Comparison of ENCODE assay signal across 9 cellular contexts in the genomic region with DNA sequence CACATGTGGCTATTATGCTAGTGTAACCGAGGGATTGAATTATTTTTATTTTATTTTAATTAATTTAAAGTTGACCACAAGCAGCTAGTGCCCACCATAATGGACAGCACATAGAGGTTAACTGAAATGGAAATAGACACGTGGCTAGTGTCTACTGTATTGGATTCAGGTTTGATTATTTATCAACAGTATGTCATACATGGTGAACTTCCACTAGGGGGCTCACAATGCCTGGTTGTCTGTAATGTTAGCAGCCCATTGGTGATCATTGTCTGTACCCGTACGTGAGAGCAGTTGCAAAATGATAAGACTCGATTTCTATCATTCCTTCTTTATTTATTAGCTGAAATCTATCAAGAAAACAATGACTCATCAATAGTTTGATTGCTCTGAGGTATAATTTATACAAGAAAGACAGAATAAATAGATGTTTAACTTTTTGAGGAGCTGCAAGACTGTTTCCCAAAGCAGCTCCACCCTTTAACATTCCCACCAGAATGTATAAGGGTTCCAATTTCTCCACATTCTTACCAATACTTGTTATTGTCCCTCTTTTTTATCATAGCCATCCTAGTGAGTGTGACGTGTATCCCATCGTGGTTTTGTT.
DNase-seq lines count a peak whose midpoint lies in the region; ATAC-seq and TF ChIP-seq lines count a peak whose summit lies in the region.
"Had no signal": no experiment of that assay in that cellular context is flagged by ENCODE, and none has a peak within 500 bp of the region (broad histone marks: within the 10 kb centered on the region; RNA-seq: fewer than 3 reads in every experiment).

No MANE protein-coding gene starts in this region.

- H3K4me1 Mint-ChIP-seq in activated CD8-positive, alpha-beta memory T cell treated with anti-CD3 and anti-CD28 coated beads, Interleukin-2, amount 10 ng/mL, durations not matched to agents 7 days and 5 days, result peaks cover 2% of the 10 kb centered on the region

- no peaks in the 10 kb centered on the region for H3K9me2 ChIP-seq in hepatocyte (replicated peaks; ENCODE audit: insufficient read depth)

- no peaks in the 10 kb centered on the region for H3K9me3 Mint-ChIP-seq in activated CD8-positive, alpha-beta memory T cell treated with anti-CD3 and anti-CD28 coated beads, Interleukin-2, amount 10 ng/mL, durations not matched to agents 7 days and 5 days (ENCODE audit: low read depth)

- no peak overlapping the region for H3K27ac ChIP-seq in hepatocyte
- no peak overlapping the region for H3K27ac ChIP-seq in smooth muscle cell (ENCODE audit: low read depth)
- H3K27ac ChIP-seq: skin epidermis had no signal

- in situ Hi-C loops in astrocyte of the cerebellum (cut with HindIII; ENCODE audit: low sequenced_read_pairs), result no loop called here

- peak; percentile 66 for DNase-seq in activated CD8-positive, alpha-beta memory T cell treated with anti-CD3 and anti-CD28 coated beads, Interleukin-2, amount 10 ng/mL, durations not matched to agents 7 days and 5 days
- DNase-seq in activated CD8-positive, alpha-beta memory T cell treated with anti-CD3 and anti-CD28 coated beads for 24 hours, result no peak
- DNase-seq in H7, result peak; percentile 71
- DNase-seq in MG63, result peak; percentile 47
- peak; percentile 86 for DNase-seq in SIG-M5 treated with dmso at 0.1 percent for 504 hours (lab: John Stamatoyannopoulos, UW; ENCODE audit: unreplicated experiment)
- peak; percentile 66 for DNase-seq in astrocyte of the cerebellum (ENCODE audit: low read depth)
- peak; percentile 79 for DNase-seq in hepatocyte (ENCODE audit: low spot score)
- DNase-seq in smooth muscle cell (lab: John Stamatoyannopoulos, UW; ENCODE audit: unreplicated experiment), result no peak

- H3K27ac Mint-ChIP-seq in activated CD8-positive, alpha-beta memory T cell treated with anti-CD3 and anti-CD28 coated beads, Interleukin-2, amount 10 ng/mL, durations not matched to agents 7 days and 5 days, result no peak overlapping the region

- H2AFZ ChIP-seq in hepatocyte, result no peak overlapping the region
- no peak overlapping the region for H2AFZ ChIP-seq in smooth muscle cell (ENCODE audit: low read depth)

- H3K9ac ChIP-seq in smooth muscle cell (ENCODE audit: low read depth), result no peak overlapping the region

- CTCF ChIA-PET in activated CD8-positive, alpha-beta memory T cell treated with anti-CD3 and anti-CD28 coated beads, Interleukin-2, amount 10 ng/mL, durations not matched to agents 7 days and 5 days (lab: Charles Lee), result interaction anchor here (0.6 to 2.4 kb wide), 13 partner anchors 9 to 548 kb away, joined by 3 to 16 read pairs (median 4); no protein-coding TSS in a partner anchor

- H3K36me3 ChIP-seq in H7 (replicated peaks; ENCODE audit: control insufficient read depth, insufficient read depth, low read length), result no peaks in the 10 kb centered on the region
- no peaks in the 10 kb centered on the region for H3K36me3 ChIP-seq in MG63
- no peaks in the 10 kb centered on the region for H3K36me3 ChIP-seq in hepatocyte (replicated peaks; ENCODE audit: insufficient read depth, low read depth)
- no peaks in the 10 kb centered on the region for H3K36me3 ChIP-seq in smooth muscle cell (ENCODE audit: low read depth)

- no peaks in the 10 kb centered on the region for H4K20me1 ChIP-seq in hepatocyte (ENCODE audit: insufficient read depth, poor library complexity, severe bottlenecking)
- no peaks in the 10 kb centered on the region for H4K20me1 ChIP-seq in smooth muscle cell (ENCODE audit: low read depth)

- WGBS in hepatocyte (ENCODE audit: low lambda C conversion rate, missing lambda C conversion rate), result 23% methylated on average over 7 of the region's 7 CpGs
- WGBS in smooth muscle cell (ENCODE audit: low lambda C conversion rate), result 21% methylated on average over 7 of the region's 7 CpGs

- no peak overlapping the region for H3K4me3 Mint-ChIP-seq in activated CD8-positive, alpha-beta memory T cell treated with anti-CD3 and anti-CD28 coated beads, Interleukin-2, amount 10 ng/mL, durations not matched to agents 7 days and 5 days

- H3K4me2 ChIP-seq in hepatocyte (peak overlapping the region; percentile 33), smooth muscle cell (peak overlapping the region; percentile 54)

- TF ChIP-seq CTCF in astrocyte of the cerebellum (IDR thresholded peaks at IDR 0.05; ENCODE audit: low read depth, low read length, missing control alignments), result peak; percentile 80
- TF ChIP-seq CTCF in hepatocyte (IDR thresholded peaks at IDR 0.05; ENCODE audit: poor library complexity), result peak; percentile 76
- peak; percentile 75 for TF ChIP-seq CTCF in smooth muscle cell (IDR thresholded peaks at IDR 0.05; ENCODE audit: borderline replicate concordance, insufficient read depth, poor library complexity, severe bottlenecking)

- H3K27me3 ChIP-seq in H7 (ENCODE audit: control insufficient read depth, insufficient read depth, low read length) (no peaks in the 10 kb centered on the region), MG63 (no peaks in the 10 kb centered on the region; the same call in 1 of the 2 replicates), hepatocyte (peaks cover 11% of the 10 kb centered on the region), smooth muscle cell (ENCODE audit: low read depth) (peaks cover 23% of the 10 kb centered on the region)

- H3K36me3 Mint-ChIP-seq in activated CD8-positive, alpha-beta memory T cell treated with anti-CD3 and anti-CD28 coated beads, Interleukin-2, amount 10 ng/mL, durations not matched to agents 7 days and 5 days, result no peaks in the 10 kb centered on the region

- H3K9me3 ChIP-seq in MG63 (no peaks in the 10 kb centered on the region), hepatocyte (ENCODE audit: low read depth) (no peaks in the 10 kb centered on the region), smooth muscle cell (replicated peaks; ENCODE audit: low read depth) (no peaks in the 10 kb centered on the region)

- H3K79me2 ChIP-seq in hepatocyte, result no peaks in the 10 kb centered on the region
- H3K79me2 ChIP-seq in smooth muscle cell (ENCODE audit: low read depth), result no peaks in the 10 kb centered on the region

- H3K4me1 ChIP-seq in hepatocyte (ENCODE audit: insufficient read depth) (no peaks in the 10 kb centered on the region), smooth muscle cell (ENCODE audit: low read depth) (no peaks in the 10 kb centered on the region)

- peaks cover 19% of the 10 kb centered on the region for H3K27me3 Mint-ChIP-seq in activated CD8-positive, alpha-beta memory T cell treated with anti-CD3 and anti-CD28 coated beads, Interleukin-2, amount 10 ng/mL, durations not matched to agents 7 days and 5 days

- H3F3A ChIP-seq in smooth muscle cell (ENCODE audit: low read depth), result no peaks in the 10 kb centered on the region

- H3K4me3 ChIP-seq in H7 (ENCODE audit: insufficient read depth, low read depth, low read length), result no peak overlapping the region
- H3K4me3 ChIP-seq in MG63, result no peak overlapping the region
- H3K4me3 ChIP-seq in astrocyte of the cerebellum (ENCODE audit: low read depth, low read length), result no peak overlapping the region
- H3K4me3 ChIP-seq in hepatocyte, result no peak overlapping the region
- H3K4me3 ChIP-seq in smooth muscle cell, result no peak overlapping the region
- H3K4me3 ChIP-seq: skin epidermis had no signal

- peak; percentile 98 for ATAC-seq in activated CD8-positive, alpha-beta memory T cell treated with anti-CD3 and anti-CD28 coated beads, Interleukin-2, amount 10 ng/mL, durations not matched to agents 7 days and 5 days

Comparison
In these comparisons a context has a peak if more than half of its experiments do, and no peak if none do; other contexts are left out.
1. DNase-seq: peak in activated CD8-positive, alpha-beta memory T cell treated with anti-CD3 and anti-CD28 coated beads, Interleukin-2, amount 10 ng/mL, durations not matched to agents 7 days and 5 days (single experiment), H7 (single experiment), MG63 (single experiment), SIG-M5 treated with dmso at 0.1 percent for 504 hours (single experiment), astrocyte of the cerebellum (single experiment) and hepatocyte (single experiment); none in activated CD8-positive, alpha-beta memory T cell treated with anti-CD3 and anti-CD28 coated beads for 24 hours (single experiment) and smooth muscle cell (single experiment).
2. Peak in every context shown above with its lines, with median percentiles within 50 percentile points of each other: CTCF ChIP-seq.